In genomic region chr3:53169045-53169831, GRCh38 we compare ENCODE assay signal across 10 cellular contexts. TPM values are rescaled to one million over a fixed set of nuclear protein-coding genes. Genes with fewer than 3 reads are reported as not detected.
DNase-seq lines count a peak whose midpoint lies in the region; ATAC-seq and TF ChIP-seq lines count a peak whose summit lies in the region.
"Had no signal": no experiment of that assay in that cellular context is flagged by ENCODE, and none has a peak within 500 bp of the region (broad histone marks: within the 10 kb centered on the region; RNA-seq: fewer than 3 reads in every experiment).

No MANE protein-coding gene starts in this region.

- peaks cover 53% of the 10 kb centered on the region for H3K4me1 ChIP-seq in MM.1S (ENCODE audit: low read length)

- no peaks in the 10 kb centered on the region for H3K9me3 Mint-ChIP-seq in chondrocyte (ENCODE audit: low read depth)
- no peaks in the 10 kb centered on the region for H3K9me3 Mint-ChIP-seq in natural killer cell treated with Interleukin-12 subunit alpha and Interleukin-12 subunit beta and Interleukin-15 and Interleukin-18, amount 100 ng/mL, for 72 hours
- H3K9me3 Mint-ChIP-seq: activated T-cell treated with anti-CD3 and anti-CD28 coated beads, Interleukin-2, amount 50 U/mL, for 4 hours had no signal

- H3K9me3 ChIP-seq in MM.1S (replicated peaks; ENCODE audit: insufficient read depth, low read length) = no peaks in the 10 kb centered on the region

- no peak overlapping the region for H3K4me3 Mint-ChIP-seq in chondrocyte (ENCODE audit: unreplicated experiment)
- peak overlapping the region; percentile 42 for H3K4me3 Mint-ChIP-seq in natural killer cell treated with Interleukin-12 subunit alpha and Interleukin-12 subunit beta and Interleukin-15 and Interleukin-18, amount 100 ng/mL, for 72 hours
- H3K4me3 Mint-ChIP-seq: activated T-cell treated with anti-CD3 and anti-CD28 coated beads, Interleukin-2, amount 50 U/mL, for 4 hours had no signal

- peaks cover 2% of the 10 kb centered on the region for H3K36me3 Mint-ChIP-seq in chondrocyte (ENCODE audit: low read depth)
- peaks cover 4% of the 10 kb centered on the region for H3K36me3 Mint-ChIP-seq in natural killer cell treated with Interleukin-12 subunit alpha and Interleukin-12 subunit beta and Interleukin-15 and Interleukin-18, amount 100 ng/mL, for 72 hours

- H3F3A ChIP-seq in MM.1S (ENCODE audit: insufficient read depth, low read length) = peaks cover 14% of the 10 kb centered on the region

- no peak overlapping the region for H2AFZ ChIP-seq in MM.1S (ENCODE audit: low read length)

- no peaks in the 10 kb centered on the region for H3K36me3 ChIP-seq in MM.1S (replicated peaks; ENCODE audit: insufficient read depth, low read length)

- H3K27ac Mint-ChIP-seq in chondrocyte (ENCODE audit: unreplicated experiment) = peak overlapping the region; percentile 36
- peak overlapping the region; percentile 42 to 45 for H3K27ac Mint-ChIP-seq in natural killer cell treated with Interleukin-12 subunit alpha and Interleukin-12 subunit beta and Interleukin-15 and Interleukin-18, amount 100 ng/mL, for 72 hours

- no peak overlapping the region for H3K9ac ChIP-seq in MM.1S (ENCODE audit: low read length)

- no peaks in the 10 kb centered on the region for H3K27me3 Mint-ChIP-seq in chondrocyte (ENCODE audit: low read depth)
- no peaks in the 10 kb centered on the region for H3K27me3 Mint-ChIP-seq in natural killer cell treated with Interleukin-12 subunit alpha and Interleukin-12 subunit beta and Interleukin-15 and Interleukin-18, amount 100 ng/mL, for 72 hours

- H3K4me2 ChIP-seq in MM.1S (ENCODE audit: low read depth, low read length) = peak overlapping the region; percentile 54; the same call in 1 of the 2 replicates

- DNase-seq in COLO668 (lab: John Stamatoyannopoulos, UW; ENCODE audit: unreplicated experiment) = peak; percentile 61
- DNase-seq in MM.1S = no peak
- DNase-seq in chondrocyte (ENCODE audit: low spot score) = no peak
- no peak for DNase-seq in natural killer cell treated with Interleukin-12 subunit alpha and Interleukin-12 subunit beta and Interleukin-15 and Interleukin-18, amount 100 ng/mL, for 72 hours (ENCODE audit: low spot score)
- DNase-seq in GM20000 (ENCODE audit: low spot score) = no peak
- DNase-seq in SK-N-DZ (ENCODE audit: low spot score) = no peak
- DNase-seq in NCI-H1436 treated with DMSO at 0.1 percent for 48 hours (lab: John Stamatoyannopoulos, UW) = no peak
- DNase-seq: activated T-cell treated with anti-CD3 and anti-CD28 coated beads, Interleukin-2, amount 50 U/mL, for 4 hours; stimulated activated CD4-positive, alpha-beta T cell treated with anti-CD3 and anti-CD28 coated beads, Interleukin-12 subunit alpha, Interleukin-12 subunit beta, amount 100 ng/mL, for 4 hours had no signal

- H3K9me2 ChIP-seq in MM.1S (replicated peaks; ENCODE audit: insufficient read depth, low read length) = no peaks in the 10 kb centered on the region

- H4K20me1 ChIP-seq in MM.1S (ENCODE audit: insufficient read depth, low read length) = no peaks in the 10 kb centered on the region

- H3K27me3 ChIP-seq in MM.1S (replicated peaks; ENCODE audit: insufficient read depth, low read length) = no peaks in the 10 kb centered on the region

- H3K4me1 Mint-ChIP-seq in chondrocyte (ENCODE audit: low read depth) = peaks cover 32% of the 10 kb centered on the region
- peaks cover 56 to 66% of the 10 kb centered on the region in 2 donors for H3K4me1 Mint-ChIP-seq in natural killer cell treated with Interleukin-12 subunit alpha and Interleukin-12 subunit beta and Interleukin-15 and Interleukin-18, amount 100 ng/mL, for 72 hours (ENCODE audit: low read depth in 2 of 2)

- H3K79me2 ChIP-seq in MM.1S (ENCODE audit: low read length) = peaks cover 66% of the 10 kb centered on the region

- TF ChIP-seq CTCF in MM.1S (IDR thresholded peaks at IDR 0.05; ENCODE audit: low read length) (no peak), chondrocyte (IDR thresholded peaks at IDR 0.05) (no peak), GM20000 (IDR thresholded peaks at IDR 0.05; ENCODE audit: extremely low read depth, missing control alignments) (no peak)

- H3K4me3 ChIP-seq in MM.1S (ENCODE audit: low read length) = no peak overlapping the region

- peak overlapping the region; percentile 78; the same call in 1 of the 2 replicates for H3K27ac ChIP-seq in MM.1S (ENCODE audit: low read length)

- peak in 1 of 2 donors; percentile 14 for ATAC-seq in natural killer cell treated with Interleukin-12 subunit alpha and Interleukin-12 subunit beta and Interleukin-15 and Interleukin-18, amount 100 ng/mL, for 72 hours
- ATAC-seq in GM18519 (IDR thresholded peaks at IDR 0.05; ENCODE audit: low FRiP score, unreplicated experiment) = no peak

RNA-seq across cellular contexts. Expression of gene PRKCD, which starts 8.2 kb away (rescaled TPM):
- 11.6 to 20.0 TPM (median 17.1 TPM) in 3 replicates for total RNA-seq in chondrocyte
- total RNA-seq in natural killer cell treated with Interleukin-12 subunit alpha and Interleukin-12 subunit beta and Interleukin-15 and Interleukin-18, amount 100 ng/mL, for 72 hours = 10 to 100 TPM; 14.1 to 34.9 TPM
- 0.83 and 1.1 TPM in 2 replicates for polyA plus RNA-seq in SK-N-DZ (2014; cell fraction: cytosol; rRNA removed)
- 1.4 and 14.4 TPM in 2 replicates for polyA plus RNA-seq in SK-N-DZ (2014; cell fraction: nucleus; rRNA removed)

RNA-seq across cellular contexts. Expression of gene RFT1, which starts 39.0 kb away (rescaled TPM):
- total RNA-seq in chondrocyte = 13.9 to 19.3 TPM (median 14.8 TPM) in 3 replicates
- total RNA-seq in natural killer cell treated with Interleukin-12 subunit alpha and Interleukin-12 subunit beta and Interleukin-15 and Interleukin-18, amount 100 ng/mL, for 72 hours = 10 to 100 TPM; 33.1 to 51.6 TPM
- polyA plus RNA-seq in SK-N-DZ (2014; cell fraction: cytosol; rRNA removed) = 6.0 and 9.5 TPM in 2 replicates
- polyA plus RNA-seq in SK-N-DZ (2014; cell fraction: nucleus; rRNA removed) = 10.0 and 12.3 TPM in 2 replicates
